6 cellular contexts compared by ENCODE assay signal in the genomic region with DNA sequence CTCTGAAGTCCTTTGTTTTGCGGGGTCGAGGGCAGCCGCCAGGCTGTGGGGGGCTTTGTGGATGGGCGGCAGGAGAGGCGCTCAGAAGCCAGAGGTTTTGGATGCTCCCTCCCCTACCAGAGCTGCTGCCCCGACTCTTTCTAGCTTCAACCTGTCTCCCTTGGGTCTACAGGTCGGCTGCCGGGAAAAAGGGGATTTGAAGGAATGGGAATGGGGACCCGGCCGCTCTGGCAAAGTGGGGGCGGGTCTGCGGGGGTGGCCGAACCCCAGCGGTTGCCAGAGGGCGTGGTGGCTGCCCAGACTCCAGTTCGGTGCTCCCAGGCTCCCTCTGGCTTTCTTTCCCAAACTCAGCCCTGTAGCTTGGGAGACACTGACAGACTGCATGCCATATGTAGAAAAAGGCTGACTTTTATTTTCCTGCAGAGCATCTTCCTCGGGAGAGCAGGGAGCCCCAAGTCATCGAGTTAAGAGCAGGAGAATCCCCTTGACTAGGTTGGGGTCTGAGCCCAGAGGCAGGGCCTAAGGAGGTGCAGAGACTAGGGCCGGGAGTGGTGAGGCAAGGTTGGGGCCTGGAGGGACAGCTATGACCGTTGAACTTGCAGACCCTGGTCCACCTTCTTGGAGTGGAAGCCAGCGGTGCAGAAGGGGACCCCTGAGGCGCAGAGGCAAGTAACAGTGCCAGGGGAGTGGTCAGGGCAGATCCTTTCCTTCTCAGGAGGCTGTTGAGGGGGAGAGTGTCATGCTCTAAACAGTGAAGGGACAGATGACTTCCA. TPM values are rescaled to one million over a fixed set of nuclear protein-coding genes. Genes with fewer than 3 reads are reported as not detected.
A peak's percentile ranks its signal among the peaks of the same experiment; 100 is the strongest.
DNase-seq lines count a peak whose midpoint lies in the region; ATAC-seq lines count a peak whose summit lies in the region.

No MANE protein-coding gene starts in this region.

- peak; percentile 70 for DNase-seq in Daoy (ENCODE audit: low read depth)
- DNase-seq in SW480 (ENCODE audit: low spot score): peak; percentile 35
- DNase-seq in iris pigment epithelial cell (ENCODE audit: low read depth): peak; percentile 44
- no peak for DNase-seq in central memory CD4-positive, alpha-beta T cell

- no peak for ATAC-seq in HG02970 (IDR thresholded peaks at IDR 0.05; ENCODE audit: low FRiP score, unreplicated experiment)
- ATAC-seq in HG03097 (IDR thresholded peaks at IDR 0.05; ENCODE audit: low FRiP score, unreplicated experiment): no peak

RNA-seq across cellular contexts. Expression of gene PPP1R18, which starts 1.4 kb away (rescaled TPM):
- 71.6 and 77.5 TPM in 2 replicates for total RNA-seq in Daoy (2014; rRNA removed; shearing (Covaris generic))

RNA-seq across cellular contexts. Expression of gene NRM, which starts 2.9 kb away (rescaled TPM):
- total RNA-seq in Daoy (2014; rRNA removed; shearing (Covaris generic)): 7.5 and 7.8 TPM in 2 replicates

RNA-seq across cellular contexts. Expression of gene DHX16, which starts 15.0 kb away (rescaled TPM):
- total RNA-seq in Daoy (2014; rRNA removed; shearing (Covaris generic)): 59.9 and 87.0 TPM in 2 replicates

RNA-seq across cellular contexts. Expression of gene MDC1, which starts 29.2 kb away (rescaled TPM):
- 12.6 and 21.9 TPM in 2 replicates for total RNA-seq in Daoy (2014; rRNA removed; shearing (Covaris generic))

RNA-seq across cellular contexts. Expression of gene TUBB, which starts 32.3 kb away (rescaled TPM):
- total RNA-seq in Daoy (2014; rRNA removed; shearing (Covaris generic)): 1,353 and 1,355 TPM in 2 replicates
